ENCODE assay signal across 1 cellular context in the genomic region with DNA sequence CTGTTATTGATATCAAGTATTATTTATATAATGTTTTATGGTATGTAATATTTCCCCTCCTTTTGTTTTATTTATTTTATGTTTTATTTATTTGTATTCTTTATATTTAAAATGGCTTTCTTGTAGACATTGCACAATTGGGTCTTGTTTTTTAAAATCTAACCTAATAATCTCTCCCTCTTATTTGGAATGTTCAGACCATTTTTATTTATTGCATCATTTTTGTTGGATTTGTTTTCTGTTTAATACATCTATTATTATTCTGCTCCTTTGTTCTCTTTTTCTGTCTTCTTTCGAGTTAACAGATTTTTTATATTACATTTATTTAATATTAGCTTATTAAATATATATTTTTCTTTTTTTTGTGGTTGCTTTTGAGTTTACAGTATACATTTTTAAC.
TF ChIP-seq lines count a peak whose summit lies in the region.

No MANE protein-coding gene starts in this region.

TF ChIP-seq in K562, 482 proteins besides CTCF, POLR2A, EP300 and RAD21 (continued from another document):
- TF ChIP-seq, protein P1, sequence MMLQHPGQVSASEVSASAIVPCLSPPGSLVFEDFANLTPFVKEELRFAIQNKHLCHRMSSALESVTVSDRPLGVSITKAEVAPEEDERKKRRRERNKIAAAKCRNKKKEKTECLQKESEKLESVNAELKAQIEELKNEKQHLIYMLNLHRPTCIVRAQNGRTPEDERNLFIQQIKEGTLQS (IDR thresholded peaks at IDR 0.05), result peak; percentile 39; the same call in 1 of the 2 replicates
- TF ChIP-seq, protein P1 (CRISPR knock-in tag; conservative IDR thresholded peaks at IDR 0.05), result no peak
- no peak for TF ChIP-seq ZNF507 (tag; conservative IDR thresholded peaks at IDR 0.05)
